8 cellular contexts compared by ENCODE assay signal in genomic region chr17:76659928-76660614, GRCh38. TPM values are rescaled to one million over a fixed set of nuclear protein-coding genes. Genes with fewer than 3 reads are reported as not detected.
DNase-seq lines count a peak whose midpoint lies in the region; TF ChIP-seq lines count a peak whose summit lies in the region.

No MANE protein-coding gene starts in this region.

- H3K4me3 ChIP-seq in sigmoid colon: no peak overlapping the region

- no peaks in the 10 kb centered on the region for H3K9me3 ChIP-seq in sigmoid colon

- TF ChIP-seq EP300 in sigmoid colon (IDR thresholded peaks at IDR 0.05): no peak

- peaks cover 0 to 7% (median 0%) of the 10 kb centered on the region in 4 donors for H3K4me1 ChIP-seq in sigmoid colon

- TF ChIP-seq CTCF in sigmoid colon (IDR thresholded peaks at IDR 0.05): no peak

- intact Hi-C loops in sigmoid colon (cut with DNase I): no loop called here

- peak; percentile 43 for DNase-seq in activated CD8-positive, alpha-beta memory T cell treated with anti-CD3 and anti-CD28 coated beads, Interleukin-2, amount 50 U/mL, for 48 hours
- no peak for DNase-seq in activated CD8-positive, alpha-beta memory T cell treated with anti-CD3 and anti-CD28 coated beads for 24 hours
- DNase-seq in NOMO-1 treated with dmso at 0.1 percent for 144 hours (lab: John Stamatoyannopoulos, UW; ENCODE audit: unreplicated experiment) (peak; percentile 27), epithelial cell of prostate (ENCODE audit: low read depth, low spot score) (no peak), sigmoid colon (peak; percentile 61), germinal center (ENCODE audit: low spot score) (no peak), NCI-H1930 (lab: John Stamatoyannopoulos, UW) (no peak), cerebellar cortex (ENCODE audit: low spot score) (no peak)

- no peak for TF ChIP-seq POLR2A in sigmoid colon (IDR thresholded peaks at IDR 0.05)

- no peaks in the 10 kb centered on the region for H3K36me3 ChIP-seq in sigmoid colon

- peak overlapping the region; percentile 54 for H3K27ac ChIP-seq in epithelial cell of prostate
- no peak overlapping the region for H3K27ac ChIP-seq in sigmoid colon

- no peaks in the 10 kb centered on the region for H3K27me3 ChIP-seq in sigmoid colon

- WGBS in sigmoid colon, 2 donors: 5 to 25% methylated on average over 12 of the region's 12 CpGs

RNA-seq across cellular contexts. Expression of gene ST6GALNAC1, which starts 16.5 kb away (rescaled TPM):
- total RNA-seq in sigmoid colon: 1 to 10 TPM in 2 of 4 donors, under 1 TPM in 2; 0.81 to 4.6 (median 2.2) TPM
- polyA plus RNA-seq in sigmoid colon: 100 to 1,000 TPM; 104 to 146 (median 109) TPM

RNA-seq across cellular contexts. Expression of gene MXRA7, which starts 50.7 kb away (rescaled TPM):
- 100 to 1,000 TPM; 327 to 428 (median 348) TPM for total RNA-seq in sigmoid colon
- 100 to 1,000 TPM in 1 of 3 donors, 10 to 100 TPM in 1, 1 to 10 TPM in 1; 8.3 to 109 (median 35.3) TPM for polyA plus RNA-seq in sigmoid colon

Comparison
In these comparisons a context has a peak if more than half of its experiments do, and no peak if none do; other contexts are left out.
1. DNase-seq: peak in activated CD8-positive, alpha-beta memory T cell treated with anti-CD3 and anti-CD28 coated beads, Interleukin-2, amount 50 U/mL, for 48 hours (single experiment), NOMO-1 treated with dmso at 0.1 percent for 144 hours (single experiment) and sigmoid colon (single experiment); none in activated CD8-positive, alpha-beta memory T cell treated with anti-CD3 and anti-CD28 coated beads for 24 hours (single experiment), epithelial cell of prostate (single experiment), germinal center (single experiment), NCI-H1930 (0 of 2) and cerebellar cortex (single experiment).